ENCODE assay signal across 15 cellular contexts in the genomic region with DNA sequence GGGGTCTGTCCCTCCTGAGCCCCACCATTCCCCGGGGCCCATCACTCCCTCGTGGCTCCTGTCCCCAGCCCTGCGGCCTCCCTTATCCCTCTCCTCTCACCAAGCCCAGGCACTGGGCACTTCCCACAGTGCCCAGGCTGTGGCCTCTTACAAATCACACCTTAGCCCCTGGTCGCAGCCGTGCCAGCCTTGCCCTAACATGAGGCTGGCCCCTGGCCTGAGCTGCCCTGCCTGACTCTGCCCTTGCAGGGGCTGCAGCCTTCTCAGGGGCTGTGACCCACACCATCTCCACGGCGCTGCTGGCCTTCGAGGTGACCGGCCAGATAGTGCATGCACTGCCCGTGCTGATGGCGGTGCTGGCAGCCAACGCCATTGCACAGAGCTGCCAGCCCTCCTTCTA. TPM values are rescaled to one million over a fixed set of nuclear protein-coding genes. Genes with fewer than 3 reads are reported as not detected.
"Had no signal": no experiment of that assay in that cellular context is flagged by ENCODE, and none has a peak within 500 bp of the region (broad histone marks: within the 10 kb centered on the region; RNA-seq: fewer than 3 reads in every experiment).

No MANE protein-coding gene starts in this region.

RNA-seq across cellular contexts. Expression of a gene that starts 8.4 kb away (rescaled TPM):
- total RNA-seq: activated B cell treated with CpG ODN at 0.5 μM for 24 hours; activated CD4-positive, alpha-beta memory T cell treated with anti-CD3 and anti-CD28 coated beads for 36 hours; activated CD4-positive, alpha-beta memory T cell treated with anti-CD3 and anti-CD28 coated beads, Interleukin-2, amount 10 ng/mL, durations not matched to agents 7 days and 5 days; activated CD4-positive, alpha-beta T cell treated with anti-CD3 and anti-CD28 coated beads for 36 hours; activated CD4-positive, alpha-beta T cell treated with anti-CD3 and anti-CD28 coated beads, Interleukin-2, amount 10 ng/mL, durations not matched to agents 24 days and 14 days; activated CD4-positive, alpha-beta T cell treated with anti-CD3 and anti-CD28 coated beads, Interleukin-2, amount 10 ng/mL, durations not matched to agents 7 days and 5 days; activated CD8-positive, alpha-beta memory T cell treated with anti-CD3 and anti-CD28 coated beads for 36 hours; activated CD8-positive, alpha-beta memory T cell treated with anti-CD3 and anti-CD28 coated beads, Interleukin-2, amount 10 ng/mL, durations not matched to agents 7 days and 5 days; activated CD8-positive, alpha-beta T cell treated with anti-CD3 and anti-CD28 coated beads for 36 hours; activated CD8-positive, alpha-beta T cell treated with anti-CD3 and anti-CD28 coated beads, Interleukin-2, amount 10 ng/mL, durations not matched to agents 7 days and 5 days; T-cell; T-helper 1 cell treated with Interleukin-12 subunit alpha and Interleukin-12 subunit beta and Interleukin-4 antibody, amounts not matched to agents 30 ng/mL and 1 ng/mL, for 36 hours; T-helper 17 cell; T-helper 2 cell treated with Interferon-gamma antibody and Interleukin-4, amounts not matched to agents 100 ng/mL and 5 ng/mL, for 36 hours had no signal

RNA-seq across cellular contexts. Expression of a gene that starts 21.5 kb away (rescaled TPM):
- total RNA-seq: activated B cell treated with CpG ODN at 0.5 μM for 24 hours, T-helper 17 cell had no signal

RNA-seq across cellular contexts. Expression of a gene that starts 30.1 kb away (rescaled TPM):
- total RNA-seq: activated CD4-positive, alpha-beta memory T cell treated with anti-CD3 and anti-CD28 coated beads for 36 hours; activated CD4-positive, alpha-beta T cell treated with anti-CD3 and anti-CD28 coated beads for 36 hours; activated CD4-positive, alpha-beta T cell treated with anti-CD3 and anti-CD28 coated beads, Interleukin-2, amount 10 ng/mL, durations not matched to agents 24 days and 14 days; activated CD4-positive, alpha-beta T cell treated with anti-CD3 and anti-CD28 coated beads, Interleukin-2, amount 10 ng/mL, durations not matched to agents 7 days and 5 days; activated CD8-positive, alpha-beta memory T cell treated with anti-CD3 and anti-CD28 coated beads for 36 hours; activated CD8-positive, alpha-beta memory T cell treated with anti-CD3 and anti-CD28 coated beads, Interleukin-2, amount 10 ng/mL, durations not matched to agents 7 days and 5 days; activated CD8-positive, alpha-beta T cell treated with anti-CD3 and anti-CD28 coated beads for 36 hours; activated CD8-positive, alpha-beta T cell treated with anti-CD3 and anti-CD28 coated beads, Interleukin-2, amount 10 ng/mL, durations not matched to agents 7 days and 5 days; T-cell; T-helper 1 cell treated with Interleukin-12 subunit alpha and Interleukin-12 subunit beta and Interleukin-4 antibody, amounts not matched to agents 30 ng/mL and 1 ng/mL, for 36 hours; T-helper 17 cell; T-helper 2 cell treated with Interferon-gamma antibody and Interleukin-4, amounts not matched to agents 100 ng/mL and 5 ng/mL, for 36 hours had no signal

RNA-seq across cellular contexts. Expression of a gene that starts 34.1 kb away (rescaled TPM):
- total RNA-seq: activated B cell treated with CpG ODN at 0.5 μM for 24 hours; activated CD4-positive, alpha-beta memory T cell treated with anti-CD3 and anti-CD28 coated beads for 36 hours; activated CD4-positive, alpha-beta memory T cell treated with anti-CD3 and anti-CD28 coated beads, Interleukin-2, amount 10 ng/mL, durations not matched to agents 7 days and 5 days; activated CD4-positive, alpha-beta T cell treated with anti-CD3 and anti-CD28 coated beads for 36 hours; activated CD4-positive, alpha-beta T cell treated with anti-CD3 and anti-CD28 coated beads, Interleukin-2, amount 10 ng/mL, durations not matched to agents 24 days and 14 days; activated CD4-positive, alpha-beta T cell treated with anti-CD3 and anti-CD28 coated beads, Interleukin-2, amount 10 ng/mL, durations not matched to agents 7 days and 5 days; activated CD8-positive, alpha-beta memory T cell treated with anti-CD3 and anti-CD28 coated beads for 36 hours; activated CD8-positive, alpha-beta memory T cell treated with anti-CD3 and anti-CD28 coated beads, Interleukin-2, amount 10 ng/mL, durations not matched to agents 7 days and 5 days; activated CD8-positive, alpha-beta T cell treated with anti-CD3 and anti-CD28 coated beads for 36 hours; activated CD8-positive, alpha-beta T cell treated with anti-CD3 and anti-CD28 coated beads, Interleukin-2, amount 10 ng/mL, durations not matched to agents 7 days and 5 days; T-helper 1 cell treated with Interleukin-12 subunit alpha and Interleukin-12 subunit beta and Interleukin-4 antibody, amounts not matched to agents 30 ng/mL and 1 ng/mL, for 36 hours; T-helper 17 cell; T-helper 2 cell treated with Interferon-gamma antibody and Interleukin-4, amounts not matched to agents 100 ng/mL and 5 ng/mL, for 36 hours had no signal

RNA-seq across cellular contexts. Expression of a gene that starts 47.9 kb away (rescaled TPM):
- total RNA-seq: activated B cell treated with CpG ODN at 0.5 μM for 24 hours; activated CD4-positive, alpha-beta memory T cell treated with anti-CD3 and anti-CD28 coated beads for 36 hours; activated CD4-positive, alpha-beta memory T cell treated with anti-CD3 and anti-CD28 coated beads, Interleukin-2, amount 10 ng/mL, durations not matched to agents 7 days and 5 days; activated CD4-positive, alpha-beta T cell treated with anti-CD3 and anti-CD28 coated beads for 36 hours; activated CD4-positive, alpha-beta T cell treated with anti-CD3 and anti-CD28 coated beads, Interleukin-2, amount 10 ng/mL, durations not matched to agents 24 days and 14 days; activated CD4-positive, alpha-beta T cell treated with anti-CD3 and anti-CD28 coated beads, Interleukin-2, amount 10 ng/mL, durations not matched to agents 7 days and 5 days; activated CD8-positive, alpha-beta memory T cell treated with anti-CD3 and anti-CD28 coated beads for 36 hours; activated CD8-positive, alpha-beta memory T cell treated with anti-CD3 and anti-CD28 coated beads, Interleukin-2, amount 10 ng/mL, durations not matched to agents 7 days and 5 days; activated CD8-positive, alpha-beta T cell treated with anti-CD3 and anti-CD28 coated beads for 36 hours; activated CD8-positive, alpha-beta T cell treated with anti-CD3 and anti-CD28 coated beads, Interleukin-2, amount 10 ng/mL, durations not matched to agents 7 days and 5 days; T-cell; T-helper 1 cell treated with Interleukin-12 subunit alpha and Interleukin-12 subunit beta and Interleukin-4 antibody, amounts not matched to agents 30 ng/mL and 1 ng/mL, for 36 hours; T-helper 17 cell; T-helper 2 cell treated with Interferon-gamma antibody and Interleukin-4, amounts not matched to agents 100 ng/mL and 5 ng/mL, for 36 hours; WTC11 had no signal
